Comparison of ENCODE assay signal across 2 cellular contexts in the genomic region with DNA sequence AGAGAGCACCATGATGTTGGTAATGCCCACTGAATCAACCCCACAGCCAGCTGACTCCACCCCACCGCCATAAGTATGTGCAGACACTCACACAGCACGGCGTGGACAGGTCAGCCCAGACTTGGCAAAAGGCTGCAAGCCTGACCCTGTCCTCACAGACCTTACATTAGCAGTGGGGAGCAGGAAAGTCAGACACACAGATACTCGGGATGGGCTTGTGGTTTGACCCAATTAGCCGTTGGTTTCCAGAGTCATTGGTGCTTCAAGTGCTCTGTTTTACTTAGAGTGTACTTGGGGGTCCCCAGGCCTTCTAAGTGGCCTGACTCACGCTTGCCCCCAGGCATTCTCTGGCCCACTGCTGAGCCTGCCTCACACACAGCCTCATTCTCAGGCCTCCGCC.
TF ChIP-seq lines count a peak whose summit lies in the region.

No MANE protein-coding gene starts in this region.

TF ChIP-seq in IMR-90, 13 proteins besides CTCF, POLR2A, EP300 and RAD21:
- TF ChIP-seq RCOR1 (IDR thresholded peaks at IDR 0.05; ENCODE audit: insufficient replicate concordance, low read length) (no peak), MXI1 (IDR thresholded peaks at IDR 0.05; ENCODE audit: borderline replicate concordance, low read depth, low read length) (no peak), MAFK (IDR thresholded peaks at IDR 0.05; ENCODE audit: low read depth, low read length) (no peak), CEBPB (IDR thresholded peaks at IDR 0.05; ENCODE audit: low read depth, low read length) (no peak), SMC3 (IDR thresholded peaks at IDR 0.05; ENCODE audit: low read depth, low read length) (no peak), NFE2L2 (IDR thresholded peaks at IDR 0.05; ENCODE audit: low read depth, low read length) (no peak), BHLHE40 (IDR thresholded peaks at IDR 0.05; ENCODE audit: low read depth, low read length) (no peak), MAZ (IDR thresholded peaks at IDR 0.05; ENCODE audit: borderline replicate concordance, low read depth, low read length) (no peak), FOS (IDR thresholded peaks at IDR 0.05; ENCODE audit: low read depth, low read length) (no peak), CHD1 (IDR thresholded peaks at IDR 0.05; ENCODE audit: low read depth, low read length) (no peak), RFX5 (IDR thresholded peaks at IDR 0.05; ENCODE audit: low read depth, low read length) (no peak)
- TF ChIP-seq, protein P1, sequence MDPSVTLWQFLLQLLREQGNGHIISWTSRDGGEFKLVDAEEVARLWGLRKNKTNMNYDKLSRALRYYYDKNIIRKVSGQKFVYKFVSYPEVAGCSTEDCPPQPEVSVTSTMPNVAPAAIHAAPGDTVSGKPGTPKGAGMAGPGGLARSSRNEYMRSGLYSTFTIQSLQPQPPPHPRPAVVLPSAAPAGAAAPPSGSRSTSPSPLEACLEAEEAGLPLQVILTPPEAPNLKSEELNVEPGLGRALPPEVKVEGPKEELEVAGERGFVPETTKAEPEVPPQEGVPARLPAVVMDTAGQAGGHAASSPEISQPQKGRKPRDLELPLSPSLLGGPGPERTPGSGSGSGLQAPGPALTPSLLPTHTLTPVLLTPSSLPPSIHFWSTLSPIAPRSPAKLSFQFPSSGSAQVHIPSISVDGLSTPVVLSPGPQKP (IDR thresholded peaks at IDR 0.05; ENCODE audit: borderline replicate concordance, low read depth, low read length) = no peak
- TF ChIP-seq, protein P2, sequence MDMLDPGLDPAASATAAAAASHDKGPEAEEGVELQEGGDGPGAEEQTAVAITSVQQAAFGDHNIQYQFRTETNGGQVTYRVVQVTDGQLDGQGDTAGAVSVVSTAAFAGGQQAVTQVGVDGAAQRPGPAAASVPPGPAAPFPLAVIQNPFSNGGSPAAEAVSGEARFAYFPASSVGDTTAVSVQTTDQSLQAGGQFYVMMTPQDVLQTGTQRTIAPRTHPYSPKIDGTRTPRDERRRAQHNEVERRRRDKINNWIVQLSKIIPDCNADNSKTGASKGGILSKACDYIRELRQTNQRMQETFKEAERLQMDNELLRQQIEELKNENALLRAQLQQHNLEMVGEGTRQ (IDR thresholded peaks at IDR 0.05; ENCODE audit: low read depth, low read length) = no peak

TF ChIP-seq in K562, 482 proteins besides CTCF, POLR2A, EP300 and RAD21:
- TF ChIP-seq FOXK2 (conservative IDR thresholded peaks at IDR 0.05 in 1 of 2, IDR thresholded peaks at IDR 0.05 in 1 of 2; ENCODE audit: low read depth in 2 of 2) (no peak), JUNB (CRISPR knock-in tag; conservative IDR thresholded peaks at IDR 0.05) (no peak), THRAP3 (IDR thresholded peaks at IDR 0.05; ENCODE audit: borderline replicate concordance) (no peak), ZNF24 (IDR thresholded peaks at IDR 0.05) (no peak), ZNF124 (CRISPR knock-in tag; IDR thresholded peaks at IDR 0.05) (no peak), NR4A1 (CRISPR knock-in tag; IDR thresholded peaks at IDR 0.05) (no peak), NR4A1 (tag; IDR thresholded peaks at IDR 0.05) (no peak), CBFA2T2 (conservative IDR thresholded peaks at IDR 0.05) (no peak), SRSF9 (IDR thresholded peaks at IDR 0.05; ENCODE audit: borderline replicate concordance, low read depth, low read length) (no peak), ZNF445 (CRISPR knock-in tag; IDR thresholded peaks at IDR 0.05; ENCODE audit: low read depth) (no peak), KDM4B (IDR thresholded peaks at IDR 0.05; ENCODE audit: borderline replicate concordance in 2 of 2, low read depth in 1 of 2) (no peak), SNIP1 (IDR thresholded peaks at IDR 0.05; ENCODE audit: low read depth) (no peak)
- TF ChIP-seq, protein P3, sequence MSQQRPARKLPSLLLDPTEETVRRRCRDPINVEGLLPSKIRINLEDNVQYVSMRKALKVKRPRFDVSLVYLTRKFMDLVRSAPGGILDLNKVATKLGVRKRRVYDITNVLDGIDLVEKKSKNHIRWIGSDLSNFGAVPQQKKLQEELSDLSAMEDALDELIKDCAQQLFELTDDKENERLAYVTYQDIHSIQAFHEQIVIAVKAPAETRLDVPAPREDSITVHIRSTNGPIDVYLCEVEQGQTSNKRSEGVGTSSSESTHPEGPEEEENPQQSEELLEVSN (IDR thresholded peaks at IDR 0.05; ENCODE audit: borderline replicate concordance in 1 of 2, extremely low read depth in 1 of 2, insufficient read depth in 1 of 2, insufficient read length in 1 of 2, low read depth in 1 of 2, low read length in 1 of 2, poor library complexity in 1 of 2, severe bottlenecking in 1 of 2) = no peak
- TF ChIP-seq, protein P4, sequence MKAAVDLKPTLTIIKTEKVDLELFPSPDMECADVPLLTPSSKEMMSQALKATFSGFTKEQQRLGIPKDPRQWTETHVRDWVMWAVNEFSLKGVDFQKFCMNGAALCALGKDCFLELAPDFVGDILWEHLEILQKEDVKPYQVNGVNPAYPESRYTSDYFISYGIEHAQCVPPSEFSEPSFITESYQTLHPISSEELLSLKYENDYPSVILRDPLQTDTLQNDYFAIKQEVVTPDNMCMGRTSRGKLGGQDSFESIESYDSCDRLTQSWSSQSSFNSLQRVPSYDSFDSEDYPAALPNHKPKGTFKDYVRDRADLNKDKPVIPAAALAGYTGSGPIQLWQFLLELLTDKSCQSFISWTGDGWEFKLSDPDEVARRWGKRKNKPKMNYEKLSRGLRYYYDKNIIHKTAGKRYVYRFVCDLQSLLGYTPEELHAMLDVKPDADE (conservative IDR thresholded peaks at IDR 0.05; ENCODE audit: control insufficient read depth, low read depth, low read length) = no peak
- TF ChIP-seq, protein P5, sequence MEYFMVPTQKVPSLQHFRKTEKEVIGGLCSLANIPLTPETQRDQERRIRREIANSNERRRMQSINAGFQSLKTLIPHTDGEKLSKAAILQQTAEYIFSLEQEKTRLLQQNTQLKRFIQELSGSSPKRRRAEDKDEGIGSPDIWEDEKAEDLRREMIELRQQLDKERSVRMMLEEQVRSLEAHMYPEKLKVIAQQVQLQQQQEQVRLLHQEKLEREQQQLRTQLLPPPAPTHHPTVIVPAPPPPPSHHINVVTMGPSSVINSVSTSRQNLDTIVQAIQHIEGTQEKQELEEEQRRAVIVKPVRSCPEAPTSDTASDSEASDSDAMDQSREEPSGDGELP (CRISPR knock-in tag; IDR thresholded peaks at IDR 0.05; ENCODE audit: borderline replicate concordance) = no peak
